ENCODE assay signal across 24 cellular contexts in the genomic region with DNA sequence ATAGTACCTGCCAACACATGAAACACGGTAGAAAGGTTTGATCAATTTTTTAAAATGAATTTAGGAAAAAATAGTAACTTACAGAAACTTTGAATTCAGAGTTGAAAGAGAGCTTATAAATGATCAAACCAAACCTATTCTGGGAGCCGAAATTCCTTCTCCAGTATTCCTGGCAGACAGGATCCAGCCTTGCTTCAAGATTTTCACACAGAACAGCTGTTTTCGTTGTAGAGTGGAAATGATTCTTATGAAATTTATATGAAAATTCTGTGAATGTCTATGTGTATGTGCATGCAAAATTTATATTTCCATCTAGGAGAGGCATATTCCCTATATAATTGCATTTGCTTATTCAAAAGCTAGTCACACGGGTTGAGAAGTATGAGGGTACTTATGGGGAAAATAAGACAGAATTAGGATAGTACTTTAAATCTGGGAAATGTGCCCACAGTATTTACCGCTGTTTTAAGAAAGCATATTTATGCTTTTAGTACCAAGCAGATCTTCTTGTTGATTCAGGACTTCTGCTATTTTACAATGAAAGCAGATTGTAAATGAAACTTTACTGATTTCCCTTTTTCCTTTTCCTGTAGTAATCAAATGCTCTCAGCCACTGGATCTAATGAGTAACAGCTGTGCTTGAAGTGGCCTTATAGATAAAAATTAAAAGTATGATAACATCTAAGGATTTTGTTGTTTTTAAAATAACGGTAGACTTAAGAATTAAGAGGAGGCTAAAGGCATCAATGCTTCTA. TPM values are rescaled to one million over a fixed set of nuclear protein-coding genes. Genes with fewer than 3 reads are reported as not detected.
DNase-seq lines count a peak whose midpoint lies in the region; ATAC-seq and TF ChIP-seq lines count a peak whose summit lies in the region.
"Had no signal": no experiment of that assay in that cellular context is flagged by ENCODE, and none has a peak within 500 bp of the region (broad histone marks: within the 10 kb centered on the region; RNA-seq: fewer than 3 reads in every experiment).

No MANE protein-coding gene starts in this region.

- no peak for ATAC-seq in heart right ventricle
- ATAC-seq in left cardiac atrium: no peak
- no peak for ATAC-seq in activated CD8-positive, alpha-beta T cell treated with anti-CD3 and anti-CD28 coated beads for 36 hours
- ATAC-seq: activated naive CD8-positive, alpha-beta T cell treated with anti-CD3 and anti-CD28 coated beads, Interleukin-2, amount 50 U/mL, for 24 hours; foreskin keratinocyte; stimulated activated naive CD8-positive, alpha-beta T cell treated with anti-CD3 and anti-CD28 coated beads, Interleukin-15, amount 100 ng/mL, for 72 hours had no signal

- TF ChIP-seq POLR2A in uterus (IDR thresholded peaks at IDR 0.05): no peak

- no peak overlapping the region for H2BK120ac ChIP-seq in mesenchymal stem cell (ENCODE audit: low read depth, low read length)

- POLR2A ChIA-PET in activated CD8-positive, alpha-beta T cell treated with anti-CD3 and anti-CD28 coated beads for 36 hours (lab: Charles Lee): no interaction called here
- POLR2A ChIA-PET in activated CD4-positive, alpha-beta memory T cell treated with anti-CD3 and anti-CD28 coated beads, Interleukin-2, amount 10 ng/mL, durations not matched to agents 7 days and 5 days (lab: Charles Lee): no interaction called here

- peaks cover 68% of the 10 kb centered on the region for H3K4me1 Mint-ChIP-seq in brain
- H3K4me1 Mint-ChIP-seq in activated CD8-positive, alpha-beta T cell treated with anti-CD3 and anti-CD28 coated beads for 36 hours (ENCODE audit: low read depth): no peaks in the 10 kb centered on the region
- H3K4me1 Mint-ChIP-seq in activated CD4-positive, alpha-beta memory T cell treated with anti-CD3 and anti-CD28 coated beads, Interleukin-2, amount 10 ng/mL, durations not matched to agents 7 days and 5 days: peaks cover under 1% of the 10 kb centered on the region
- H3K4me1 Mint-ChIP-seq: activated naive CD8-positive, alpha-beta T cell treated with anti-CD3 and anti-CD28 coated beads, Interleukin-2, amount 50 U/mL, for 24 hours had no signal

- H3K9me3 Mint-ChIP-seq in brain: peaks cover 0 to 3% (median 0%) of the 10 kb centered on the region in 5 experiments
- no peaks in the 10 kb centered on the region for H3K9me3 Mint-ChIP-seq in activated CD8-positive, alpha-beta T cell treated with anti-CD3 and anti-CD28 coated beads for 36 hours
- H3K9me3 Mint-ChIP-seq in activated CD4-positive, alpha-beta memory T cell treated with anti-CD3 and anti-CD28 coated beads, Interleukin-2, amount 10 ng/mL, durations not matched to agents 7 days and 5 days: no peaks in the 10 kb centered on the region
- H3K9me3 Mint-ChIP-seq: activated naive CD8-positive, alpha-beta T cell treated with anti-CD3 and anti-CD28 coated beads, Interleukin-2, amount 50 U/mL, for 24 hours; dendritic cell treated with granulocyte-macrophage colony-stimulating factor and Interleukin-4, amounts not matched to agents 40 ng/mL and 50 ng/mL, for 4 days; IgD-negative memory B cell; stimulated activated naive CD8-positive, alpha-beta T cell treated with anti-CD3 and anti-CD28 coated beads, Interleukin-15, amount 100 ng/mL, for 72 hours; T-helper 2 cell treated with Interferon-gamma antibody and Interleukin-4, amounts not matched to agents 5 μg/mL and 100 μg/mL, for 36 hours had no signal

- no peaks in the 10 kb centered on the region for H3K36me3 ChIP-seq in heart right ventricle
- H3K36me3 ChIP-seq in mesenchymal stem cell (ENCODE audit: control insufficient read depth in 1 of 2, insufficient read depth in 2 of 2, low read depth in 1 of 2, low read length in 2 of 2): peaks cover 0 to 82% of the 10 kb centered on the region in 2 experiments
- H3K36me3 ChIP-seq in uterus: no peaks in the 10 kb centered on the region
- H3K36me3 ChIP-seq: MG63, upper lobe of left lung had no signal

- H3K18ac ChIP-seq in mesenchymal stem cell (ENCODE audit: low read depth in 1 of 2, low read length in 2 of 2): no peak overlapping the region

- H2AK5ac ChIP-seq in mesenchymal stem cell (ENCODE audit: low read length, severe bottlenecking): no peak overlapping the region

- no peak for DNase-seq in heart right ventricle
- DNase-seq in left cardiac atrium: no peak
- DNase-seq in mesenchymal stem cell: no peak
- DNase-seq in uterus: no peak
- DNase-seq in activated CD8-positive, alpha-beta T cell treated with anti-CD3 and anti-CD28 coated beads for 36 hours: no peak
- no peak for DNase-seq in stimulated activated CD4-positive, alpha-beta T cell treated with anti-CD3 and anti-CD28 coated beads, Interleukin-4, amount 100 ng/mL, for 1 hour
- DNase-seq in activated CD4-positive, alpha-beta memory T cell treated with anti-CD3 and anti-CD28 coated beads, Interleukin-2, amount 10 ng/mL, durations not matched to agents 7 days and 5 days: no peak
- DNase-seq: ACHN; activated effector memory CD4-positive, alpha-beta T cell treated with anti-CD3 and anti-CD28 coated beads, Interleukin-2, amount 50 U/mL, for 16 hours; activated naive CD8-positive, alpha-beta T cell treated with anti-CD3 and anti-CD28 coated beads, Interleukin-2, amount 50 U/mL, for 24 hours; foreskin keratinocyte; GOT3; islet precursor cell; MG63; NCI-H1436; NCI-H2107; NCI-H510A treated with DMSO at 0.1 percent for 48 hours; stimulated activated naive CD8-positive, alpha-beta T cell treated with anti-CD3 and anti-CD28 coated beads, Interleukin-15, amount 100 ng/mL, for 72 hours; upper lobe of left lung had no signal

- H3K4me2 ChIP-seq in mesenchymal stem cell (ENCODE audit: low read length, poor library complexity, severe bottlenecking): no peak overlapping the region

- intact Hi-C loops in heart right ventricle (cut with DNase I) (loop anchor here in 1 of 10 donors (5.0 kb wide), 1 partner anchor 38 kb away; no protein-coding TSS in a partner anchor), left cardiac atrium (cut with DNase I) (no loop called here), uterus (cut with DNase I; ENCODE audit: low total_unique reads) (no loop called here)
- intact Hi-C loops in activated CD8-positive, alpha-beta T cell treated with anti-CD3 and anti-CD28 coated beads for 36 hours (cut with micrococcal nuclease): loop anchor here (10.0 kb wide), 1 partner anchor 230 kb away; no protein-coding TSS in a partner anchor

- H3K27ac ChIP-seq in heart right ventricle: peak overlapping the region in 8 of 10 donors; percentile 26 to 81 (median 49)
- H3K27ac ChIP-seq in mesenchymal stem cell (ENCODE audit: low read length, poor library complexity, severe bottlenecking): no peak overlapping the region
- peak overlapping the region; percentile 60 to 63 for H3K27ac ChIP-seq in uterus
- H3K27ac ChIP-seq: C4-2B, foreskin keratinocyte, upper lobe of left lung had no signal

- H3K27ac Mint-ChIP-seq in brain: peak overlapping the region in 3 of 5 experiments; percentile 39 to 76 (median 40)
- no peak overlapping the region for H3K27ac Mint-ChIP-seq in activated CD8-positive, alpha-beta T cell treated with anti-CD3 and anti-CD28 coated beads for 36 hours
- no peak overlapping the region for H3K27ac Mint-ChIP-seq in activated CD4-positive, alpha-beta memory T cell treated with anti-CD3 and anti-CD28 coated beads, Interleukin-2, amount 10 ng/mL, durations not matched to agents 7 days and 5 days
- H3K27ac Mint-ChIP-seq: activated naive CD8-positive, alpha-beta T cell treated with anti-CD3 and anti-CD28 coated beads, Interleukin-2, amount 50 U/mL, for 24 hours; dendritic cell treated with granulocyte-macrophage colony-stimulating factor and Interleukin-4, amounts not matched to agents 40 ng/mL and 50 ng/mL, for 4 days; IgD-negative memory B cell; stimulated activated naive CD8-positive, alpha-beta T cell treated with anti-CD3 and anti-CD28 coated beads, Interleukin-15, amount 100 ng/mL, for 72 hours; T-helper 2 cell treated with Interferon-gamma antibody and Interleukin-4, amounts not matched to agents 5 μg/mL and 100 μg/mL, for 36 hours had no signal

- CTCF ChIA-PET in activated CD8-positive, alpha-beta T cell treated with anti-CD3 and anti-CD28 coated beads for 36 hours (lab: Charles Lee): no interaction called here
- CTCF ChIA-PET in activated CD4-positive, alpha-beta memory T cell treated with anti-CD3 and anti-CD28 coated beads, Interleukin-2, amount 10 ng/mL, durations not matched to agents 7 days and 5 days (lab: Charles Lee): no interaction called here

- no peak overlapping the region for H3K14ac ChIP-seq in mesenchymal stem cell (ENCODE audit: low read length in 2 of 2)

- H3K4me3 ChIP-seq in heart right ventricle (no peak overlapping the region), mesenchymal stem cell (ENCODE audit: insufficient read depth in 1 of 2, low read depth in 1 of 2, low read length in 2 of 2) (peak overlapping the region in 1 of 2 experiments; percentile 39), uterus (no peak overlapping the region)
- H3K4me3 ChIP-seq: MG63, upper lobe of left lung had no signal

- H3K36me3 Mint-ChIP-seq in brain: no peaks in the 10 kb centered on the region
- no peaks in the 10 kb centered on the region for H3K36me3 Mint-ChIP-seq in activated CD8-positive, alpha-beta T cell treated with anti-CD3 and anti-CD28 coated beads for 36 hours (ENCODE audit: low read depth)
- no peaks in the 10 kb centered on the region for H3K36me3 Mint-ChIP-seq in activated CD4-positive, alpha-beta memory T cell treated with anti-CD3 and anti-CD28 coated beads, Interleukin-2, amount 10 ng/mL, durations not matched to agents 7 days and 5 days (ENCODE audit: low read depth)
- H3K36me3 Mint-ChIP-seq: IgD-negative memory B cell had no signal

- 53 to 59% methylated on average over 6 of the region's 6 CpGs for WGBS in heart right ventricle, 2 donors
- WGBS in mesenchymal stem cell: 89% methylated on average over 4 of the region's 6 CpGs

- H3K27me3 ChIP-seq in heart right ventricle: no peaks in the 10 kb centered on the region
- H3K27me3 ChIP-seq in mesenchymal stem cell (ENCODE audit: control insufficient read depth in 1 of 2, insufficient read depth in 1 of 2, low read length in 2 of 2): no peaks in the 10 kb centered on the region
- H3K27me3 ChIP-seq in uterus: no peaks in the 10 kb centered on the region
- H3K27me3 ChIP-seq: foreskin keratinocyte, MG63, upper lobe of left lung had no signal

- no peak overlapping the region for H3K23ac ChIP-seq in mesenchymal stem cell (ENCODE audit: low read length in 2 of 2)

- H2AFZ ChIP-seq in mesenchymal stem cell (ENCODE audit: low read depth, low read length): no peak overlapping the region

- H2BK15ac ChIP-seq in mesenchymal stem cell (ENCODE audit: low read depth, poor library complexity, severe bottlenecking): no peak overlapping the region

- no peak overlapping the region for H4K8ac ChIP-seq in mesenchymal stem cell (ENCODE audit: low read length)

- peaks cover 7 to 85% (median 72%) of the 10 kb centered on the region in 9 donors for H3K4me1 ChIP-seq in heart right ventricle
- H3K4me1 ChIP-seq in mesenchymal stem cell (ENCODE audit: control insufficient read depth, insufficient read depth, low read depth, low read length): no peaks in the 10 kb centered on the region
- peaks cover 6 to 9% of the 10 kb centered on the region in 2 donors for H3K4me1 ChIP-seq in uterus
- H3K4me1 ChIP-seq: upper lobe of left lung had no signal

- H2BK12ac ChIP-seq in mesenchymal stem cell (ENCODE audit: low read length in 2 of 2): no peak overlapping the region

- H2BK5ac ChIP-seq in mesenchymal stem cell (ENCODE audit: low read depth, low read length, poor library complexity, severe bottlenecking): no peak overlapping the region

- H3K9ac ChIP-seq in mesenchymal stem cell (ENCODE audit: low read length): peak overlapping the region; percentile 76

- H3K9me3 ChIP-seq in heart right ventricle: no peaks in the 10 kb centered on the region
- H3K9me3 ChIP-seq in mesenchymal stem cell (ENCODE audit: control insufficient read depth, low read length): no peaks in the 10 kb centered on the region
- no peaks in the 10 kb centered on the region for H3K9me3 ChIP-seq in uterus
- H3K9me3 ChIP-seq: MG63, upper lobe of left lung had no signal

- no peak for TF ChIP-seq CTCF in heart right ventricle (IDR thresholded peaks at IDR 0.05)
- no peak for TF ChIP-seq CTCF in brain (conservative IDR thresholded peaks at IDR 0.05)
- TF ChIP-seq CTCF in uterus (IDR thresholded peaks at IDR 0.05): no peak
- TF ChIP-seq CTCF in activated CD8-positive, alpha-beta T cell treated with anti-CD3 and anti-CD28 coated beads for 36 hours (IDR thresholded peaks at IDR 0.05): no peak

- no peak overlapping the region for H3K4me3 Mint-ChIP-seq in brain
- H3K4me3 Mint-ChIP-seq in activated CD8-positive, alpha-beta T cell treated with anti-CD3 and anti-CD28 coated beads for 36 hours: no peak overlapping the region
- no peak overlapping the region for H3K4me3 Mint-ChIP-seq in activated CD4-positive, alpha-beta memory T cell treated with anti-CD3 and anti-CD28 coated beads, Interleukin-2, amount 10 ng/mL, durations not matched to agents 7 days and 5 days
- H3K4me3 Mint-ChIP-seq: activated naive CD8-positive, alpha-beta T cell treated with anti-CD3 and anti-CD28 coated beads, Interleukin-2, amount 50 U/mL, for 24 hours; dendritic cell treated with granulocyte-macrophage colony-stimulating factor and Interleukin-4, amounts not matched to agents 40 ng/mL and 50 ng/mL, for 4 days; IgD-negative memory B cell; stimulated activated naive CD8-positive, alpha-beta T cell treated with anti-CD3 and anti-CD28 coated beads, Interleukin-15, amount 100 ng/mL, for 72 hours; T-helper 2 cell treated with Interferon-gamma antibody and Interleukin-4, amounts not matched to agents 5 μg/mL and 100 μg/mL, for 36 hours had no signal

- H3K79me1 ChIP-seq in mesenchymal stem cell (replicated peaks; ENCODE audit: low read length, poor library complexity, severe bottlenecking): no peaks in the 10 kb centered on the region

- peaks cover 10% of the 10 kb centered on the region for H3K27me3 Mint-ChIP-seq in brain
- peaks cover 18% of the 10 kb centered on the region for H3K27me3 Mint-ChIP-seq in activated CD8-positive, alpha-beta T cell treated with anti-CD3 and anti-CD28 coated beads for 36 hours
- peaks cover 20% of the 10 kb centered on the region for H3K27me3 Mint-ChIP-seq in activated CD4-positive, alpha-beta memory T cell treated with anti-CD3 and anti-CD28 coated beads, Interleukin-2, amount 10 ng/mL, durations not matched to agents 7 days and 5 days

- H3K4ac ChIP-seq in mesenchymal stem cell (ENCODE audit: low read depth in 1 of 2, low read length in 2 of 2): no peak overlapping the region

- H4K91ac ChIP-seq in mesenchymal stem cell (ENCODE audit: low read length): no peak overlapping the region

RNA-seq across cellular contexts. Expression of a gene that starts 30.4 kb away (rescaled TPM):
- 100 to 1,000 TPM in 6 of 10 donors, 10 to 100 TPM in 4; 29.7 to 113 (median 104) TPM for total RNA-seq in heart right ventricle
- polyA plus RNA-seq in heart right ventricle: 10 to 100 TPM; 23.0 to 25.6 TPM
- 10 to 100 TPM; 31.4 to 38.6 TPM for total RNA-seq in left cardiac atrium
- 2.5 TPM for polyA plus RNA-seq in brain (ENCODE audit: insufficient read depth, low read depth, low replicate concordance)
- 0.66 TPM for polyA plus RNA-seq in mesenchymal stem cell (2013, experiment 1 of 2)
- 0.56 TPM for polyA plus RNA-seq in mesenchymal stem cell (2013, experiment 2 of 2)
- 100 to 1,000 TPM in 2 of 4 donors, 10 to 100 TPM in 2; 36.4 to 179 (median 121) TPM for total RNA-seq in uterus
- not detected for total RNA-seq in activated CD8-positive, alpha-beta T cell treated with anti-CD3 and anti-CD28 coated beads for 36 hours
- total RNA-seq in activated CD4-positive, alpha-beta memory T cell treated with anti-CD3 and anti-CD28 coated beads, Interleukin-2, amount 10 ng/mL, durations not matched to agents 7 days and 5 days: not detected
- polyA plus RNA-seq: foreskin keratinocyte, IgD-negative memory B cell had no signal

Comparison
In these comparisons a context has a peak if more than half of its experiments do, and no peak if none do; other contexts are left out.
1. H3K27ac Mint-ChIP-seq: peak in brain (3 of 5); none in activated CD8-positive, alpha-beta T cell treated with anti-CD3 and anti-CD28 coated beads for 36 hours (single experiment) and activated CD4-positive, alpha-beta memory T cell treated with anti-CD3 and anti-CD28 coated beads, Interleukin-2, amount 10 ng/mL, durations not matched to agents 7 days and 5 days (single experiment).
2. RNA of a gene that starts 30.4 kb away (total RNA-seq): 36.4 to 179 TPM in uterus, 29.7 to 113 TPM in heart right ventricle and 31.4 to 38.6 TPM in left cardiac atrium; not detected in activated CD8-positive, alpha-beta T cell treated with anti-CD3 and anti-CD28 coated beads for 36 hours and not detected in activated CD4-positive, alpha-beta memory T cell treated with anti-CD3 and anti-CD28 coated beads, Interleukin-2, amount 10 ng/mL, durations not matched to agents 7 days and 5 days; every median in the first group is over 10 times any median in the second.